1 cellular context compared by ENCODE assay signal in genomic region chr1:168225476-168226190, GRCh38.
TF ChIP-seq lines count a peak whose summit lies in the region.

TSS of gene SFT2D2 (plus strand) at chr1:168226004. CDS start at chr1:168226080, 76 bp downstream.

TF ChIP-seq in HepG2, 621 proteins besides CTCF, POLR2A, EP300 and RAD21 (continued from another document and continues in another):
- TF ChIP-seq ZNF646 (CRISPR knock-in tag; IDR thresholded peaks at IDR 0.05) = no peak
- TF ChIP-seq UBTF (CRISPR knock-in tag; IDR thresholded peaks at IDR 0.05) = peak; percentile 80
- TF ChIP-seq HIVEP1 (CRISPR knock-in tag; IDR thresholded peaks at IDR 0.05) = peak; percentile 65
- peak; percentile 71; the same call in 1 of the 2 replicates for TF ChIP-seq ZNF672 (CRISPR knock-in tag; IDR thresholded peaks at IDR 0.05)
- TF ChIP-seq ERF (CRISPR knock-in tag; IDR thresholded peaks at IDR 0.05) = peak; percentile 93
- no peak for TF ChIP-seq ZNF83 (CRISPR knock-in tag; IDR thresholded peaks at IDR 0.05; ENCODE audit: borderline replicate concordance)
- peak; percentile 62; the same call in 1 of the 2 replicates for TF ChIP-seq ZC3H13 (CRISPR knock-in tag; IDR thresholded peaks at IDR 0.05)
- no peak for TF ChIP-seq SSRP1 (CRISPR knock-in tag; IDR thresholded peaks at IDR 0.05)
- TF ChIP-seq BCLAF1 (IDR thresholded peaks at IDR 0.05) = no peak
- TF ChIP-seq KMT2A (CRISPR knock-in tag; IDR thresholded peaks at IDR 0.05) = peak; percentile 87
- TF ChIP-seq POLR2AphosphoS2 (IDR thresholded peaks at IDR 0.05; ENCODE audit: low read depth, low read length) = no peak
- TF ChIP-seq ZFP82 (CRISPR knock-in tag; IDR thresholded peaks at IDR 0.05; ENCODE audit: borderline replicate concordance) = peak; percentile 93; the same call in 1 of the 2 replicates
- TF ChIP-seq HNF1A (IDR thresholded peaks at IDR 0.05; ENCODE audit: low read depth) = no peak
- no peak; the same call in 1 of the 2 replicates for TF ChIP-seq HNF1A (CRISPR knock-in tag; IDR thresholded peaks at IDR 0.05; ENCODE audit: borderline replicate concordance)
- TF ChIP-seq ATF3 (CRISPR knock-in tag; IDR thresholded peaks at IDR 0.05) = peak; percentile 50
- peak; percentile 14; the same call in 1 of the 2 replicates for TF ChIP-seq PHF21A (CRISPR knock-in tag; IDR thresholded peaks at IDR 0.05)
- TF ChIP-seq ZNF704 (CRISPR knock-in tag; IDR thresholded peaks at IDR 0.05; ENCODE audit: borderline replicate concordance) = peak; percentile 88
- TF ChIP-seq NKX3-1 (CRISPR knock-in tag; IDR thresholded peaks at IDR 0.05) = peak; percentile 37; the same call in 1 of the 2 replicates
- TF ChIP-seq ZBTB4 (CRISPR knock-in tag; IDR thresholded peaks at IDR 0.05; ENCODE audit: borderline replicate concordance) = no peak
- no peak for TF ChIP-seq ZNF282 (IDR thresholded peaks at IDR 0.05; ENCODE audit: partially characterized antibody)
- TF ChIP-seq IRX3 (CRISPR knock-in tag; IDR thresholded peaks at IDR 0.05; ENCODE audit: borderline replicate concordance, low read depth) = peak; percentile 85; the same call in 1 of the 2 replicates
- no peak for TF ChIP-seq SIX1 (CRISPR knock-in tag; IDR thresholded peaks at IDR 0.05; ENCODE audit: borderline replicate concordance)
- TF ChIP-seq ZNF597 (CRISPR knock-in tag; IDR thresholded peaks at IDR 0.05) = no peak
- no peak for TF ChIP-seq AGO2 (optimal IDR thresholded peaks at IDR 0.05; ENCODE audit: low read depth, low read length)
- no peak for TF ChIP-seq MATR3 (CRISPR knock-in tag; IDR thresholded peaks at IDR 0.05)
- TF ChIP-seq ARID3A (IDR thresholded peaks at IDR 0.05; ENCODE audit: low read depth, low read length) = no peak
- TF ChIP-seq FOSL2 (CRISPR knock-in tag; IDR thresholded peaks at IDR 0.05) = no peak
- TF ChIP-seq MAFF (IDR thresholded peaks at IDR 0.05; ENCODE audit: low read depth, low read length) = no peak
- no peak for TF ChIP-seq RBM22 (optimal IDR thresholded peaks at IDR 0.05; ENCODE audit: low read length)
- TF ChIP-seq POGZ (CRISPR knock-in tag; IDR thresholded peaks at IDR 0.05) = peak; percentile 60
- TF ChIP-seq EED (CRISPR knock-in tag; IDR thresholded peaks at IDR 0.05) = no peak
- TF ChIP-seq ZFP41 (CRISPR knock-in tag; IDR thresholded peaks at IDR 0.05; ENCODE audit: borderline replicate concordance) = peak; percentile 85; the same call in 1 of the 2 replicates
- TF ChIP-seq ARNTL (CRISPR knock-in tag; IDR thresholded peaks at IDR 0.05) = 0 out of 2 replicates have a peak, but pooled peaks have one; percentile 45
